ENCODE assay signal across 8 cellular contexts in the genomic region with DNA sequence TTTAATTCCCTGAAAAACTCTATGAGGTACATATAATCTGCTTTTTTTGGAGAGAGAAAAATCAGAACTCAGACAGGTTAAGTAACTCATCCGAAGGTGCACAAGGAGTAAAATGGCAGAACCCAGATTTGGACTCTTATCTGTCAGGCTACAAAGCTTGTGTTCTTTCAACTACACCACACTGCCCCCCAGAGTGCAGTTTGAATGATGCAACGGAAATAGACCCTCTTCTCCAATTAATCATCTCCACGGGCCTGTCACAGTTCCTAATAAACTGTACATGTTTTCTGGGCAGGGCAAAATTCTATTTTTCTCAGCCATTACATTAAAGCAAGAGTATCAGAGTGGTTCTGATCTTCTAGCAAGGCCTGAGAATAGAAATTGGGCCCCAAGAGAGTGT. TPM values are rescaled to one million over a fixed set of nuclear protein-coding genes. Genes with fewer than 3 reads are reported as not detected.
DNase-seq lines count a peak whose midpoint lies in the region; ATAC-seq and TF ChIP-seq lines count a peak whose summit lies in the region.

No MANE protein-coding gene starts in this region.

- H3K27ac ChIP-seq in uterus (no peak overlapping the region), smooth muscle cell (ENCODE audit: low read depth) (no peak overlapping the region)

- no peak overlapping the region for H3K27ac Mint-ChIP-seq in activated CD4-positive, alpha-beta memory T cell treated with anti-CD3 and anti-CD28 coated beads, Interleukin-2, amount 10 ng/mL, durations not matched to agents 7 days and 5 days
- H3K27ac Mint-ChIP-seq in nephron progenitor cell, result no peak overlapping the region

- POLR2A ChIA-PET in activated CD4-positive, alpha-beta memory T cell treated with anti-CD3 and anti-CD28 coated beads, Interleukin-2, amount 10 ng/mL, durations not matched to agents 7 days and 5 days (lab: Charles Lee), result no interaction called here

- H3K79me2 ChIP-seq in smooth muscle cell (ENCODE audit: low read depth), result no peaks in the 10 kb centered on the region

- H3K4me1 ChIP-seq in uterus (no peaks in the 10 kb centered on the region), smooth muscle cell (ENCODE audit: low read depth) (peaks cover 3% of the 10 kb centered on the region)

- H4K20me1 ChIP-seq in smooth muscle cell (ENCODE audit: low read depth), result no peaks in the 10 kb centered on the region

- H3K36me3 ChIP-seq in uterus, result no peaks in the 10 kb centered on the region
- no peaks in the 10 kb centered on the region for H3K36me3 ChIP-seq in smooth muscle cell (ENCODE audit: low read depth)

- TF ChIP-seq CTCF in nephron progenitor cell (IDR thresholded peaks at IDR 0.05), result peak; percentile 39
- no peak for TF ChIP-seq CTCF in uterus (IDR thresholded peaks at IDR 0.05)
- TF ChIP-seq CTCF in smooth muscle cell (IDR thresholded peaks at IDR 0.05; ENCODE audit: borderline replicate concordance, insufficient read depth, poor library complexity, severe bottlenecking), result no peak

- no peaks in the 10 kb centered on the region for H3F3A ChIP-seq in smooth muscle cell (ENCODE audit: low read depth)

- DNase-seq in SHP77 (lab: John Stamatoyannopoulos, UW), result peak; percentile 15 to 26
- DNase-seq in SHP77 treated with DMSO at 0.1 percent for 48 hours (lab: John Stamatoyannopoulos, UW), result no peak
- peak; percentile 41 for DNase-seq in NCI-H146 treated with DMSO at 0.1 percent for 48 hours (lab: John Stamatoyannopoulos, UW; ENCODE audit: unreplicated experiment)
- peak; percentile 16 for DNase-seq in activated CD4-positive, alpha-beta memory T cell treated with anti-CD3 and anti-CD28 coated beads, Interleukin-2, amount 10 ng/mL, durations not matched to agents 7 days and 5 days
- peak; percentile 58 for DNase-seq in nephron progenitor cell
- no peak for DNase-seq in uterus
- no peak for DNase-seq in smooth muscle cell (lab: John Stamatoyannopoulos, UW; ENCODE audit: unreplicated experiment)

- H3K9me3 ChIP-seq in uterus (no peaks in the 10 kb centered on the region), smooth muscle cell (replicated peaks; ENCODE audit: low read depth) (no peaks in the 10 kb centered on the region)

- H3K4me1 Mint-ChIP-seq in activated CD4-positive, alpha-beta memory T cell treated with anti-CD3 and anti-CD28 coated beads, Interleukin-2, amount 10 ng/mL, durations not matched to agents 7 days and 5 days, result no peaks in the 10 kb centered on the region
- H3K4me1 Mint-ChIP-seq in nephron progenitor cell, result peaks cover 12% of the 10 kb centered on the region

- peaks cover 11% of the 10 kb centered on the region for H3K27me3 Mint-ChIP-seq in activated CD4-positive, alpha-beta memory T cell treated with anti-CD3 and anti-CD28 coated beads, Interleukin-2, amount 10 ng/mL, durations not matched to agents 7 days and 5 days
- H3K27me3 Mint-ChIP-seq in nephron progenitor cell (ENCODE audit: low read depth, poor library complexity), result no peaks in the 10 kb centered on the region

- no peaks in the 10 kb centered on the region for H3K9me3 Mint-ChIP-seq in activated CD4-positive, alpha-beta memory T cell treated with anti-CD3 and anti-CD28 coated beads, Interleukin-2, amount 10 ng/mL, durations not matched to agents 7 days and 5 days
- H3K9me3 Mint-ChIP-seq in nephron progenitor cell, result no peaks in the 10 kb centered on the region

- H3K27me3 ChIP-seq in uterus, result no peaks in the 10 kb centered on the region
- H3K27me3 ChIP-seq in smooth muscle cell (ENCODE audit: low read depth), result no peaks in the 10 kb centered on the region

- 41% methylated on average over 3 of the region's 3 CpGs for WGBS in smooth muscle cell (ENCODE audit: low lambda C conversion rate)

- no peak overlapping the region for H3K4me3 Mint-ChIP-seq in activated CD4-positive, alpha-beta memory T cell treated with anti-CD3 and anti-CD28 coated beads, Interleukin-2, amount 10 ng/mL, durations not matched to agents 7 days and 5 days
- no peak overlapping the region for H3K4me3 Mint-ChIP-seq in nephron progenitor cell

- TF ChIP-seq POLR2A in uterus (IDR thresholded peaks at IDR 0.05), result no peak

- no peak overlapping the region for H2AFZ ChIP-seq in smooth muscle cell (ENCODE audit: low read depth)

- intact Hi-C loops in uterus (cut with DNase I; ENCODE audit: low total_unique reads), result no loop called here

- CTCF ChIA-PET in activated CD4-positive, alpha-beta memory T cell treated with anti-CD3 and anti-CD28 coated beads, Interleukin-2, amount 10 ng/mL, durations not matched to agents 7 days and 5 days (lab: Charles Lee), result no interaction called here

- no peak overlapping the region for H3K4me2 ChIP-seq in smooth muscle cell

- peak; percentile 56 for ATAC-seq in HG02571 (IDR thresholded peaks at IDR 0.05; ENCODE audit: unreplicated experiment)

- H3K4me3 ChIP-seq in uterus (no peak overlapping the region), smooth muscle cell (no peak overlapping the region)

- H3K9ac ChIP-seq in smooth muscle cell (ENCODE audit: low read depth), result no peak overlapping the region

- no peaks in the 10 kb centered on the region for H3K36me3 Mint-ChIP-seq in activated CD4-positive, alpha-beta memory T cell treated with anti-CD3 and anti-CD28 coated beads, Interleukin-2, amount 10 ng/mL, durations not matched to agents 7 days and 5 days (ENCODE audit: low read depth)
- H3K36me3 Mint-ChIP-seq in nephron progenitor cell (ENCODE audit: low read depth), result no peaks in the 10 kb centered on the region

RNA-seq across cellular contexts. Expression of gene DCX, which starts 35.3 kb away (rescaled TPM):
- not detected for total RNA-seq in activated CD4-positive, alpha-beta memory T cell treated with anti-CD3 and anti-CD28 coated beads, Interleukin-2, amount 10 ng/mL, durations not matched to agents 7 days and 5 days
- total RNA-seq in uterus, result 1 to 10 TPM in 2 of 4 donors, not detected in 2; 2.0 to 5.5 TPM
- 0.09 and 0.18 TPM in 2 replicates for total RNA-seq in smooth muscle cell
- polyA plus RNA-seq in smooth muscle cell, result not detected in 2 replicates

Comparison
In these comparisons a context has a peak if more than half of its experiments do, and no peak if none do; other contexts are left out.
1. DNase-seq: peak in SHP77 (2 of 2), NCI-H146 treated with DMSO at 0.1 percent for 48 hours (single experiment), activated CD4-positive, alpha-beta memory T cell treated with anti-CD3 and anti-CD28 coated beads, Interleukin-2, amount 10 ng/mL, durations not matched to agents 7 days and 5 days (single experiment) and nephron progenitor cell (single experiment); none in SHP77 treated with DMSO at 0.1 percent for 48 hours (single experiment), uterus (0 of 2) and smooth muscle cell (single experiment).